Comparison of ENCODE assay signal across 8 cellular contexts in the genomic region with DNA sequence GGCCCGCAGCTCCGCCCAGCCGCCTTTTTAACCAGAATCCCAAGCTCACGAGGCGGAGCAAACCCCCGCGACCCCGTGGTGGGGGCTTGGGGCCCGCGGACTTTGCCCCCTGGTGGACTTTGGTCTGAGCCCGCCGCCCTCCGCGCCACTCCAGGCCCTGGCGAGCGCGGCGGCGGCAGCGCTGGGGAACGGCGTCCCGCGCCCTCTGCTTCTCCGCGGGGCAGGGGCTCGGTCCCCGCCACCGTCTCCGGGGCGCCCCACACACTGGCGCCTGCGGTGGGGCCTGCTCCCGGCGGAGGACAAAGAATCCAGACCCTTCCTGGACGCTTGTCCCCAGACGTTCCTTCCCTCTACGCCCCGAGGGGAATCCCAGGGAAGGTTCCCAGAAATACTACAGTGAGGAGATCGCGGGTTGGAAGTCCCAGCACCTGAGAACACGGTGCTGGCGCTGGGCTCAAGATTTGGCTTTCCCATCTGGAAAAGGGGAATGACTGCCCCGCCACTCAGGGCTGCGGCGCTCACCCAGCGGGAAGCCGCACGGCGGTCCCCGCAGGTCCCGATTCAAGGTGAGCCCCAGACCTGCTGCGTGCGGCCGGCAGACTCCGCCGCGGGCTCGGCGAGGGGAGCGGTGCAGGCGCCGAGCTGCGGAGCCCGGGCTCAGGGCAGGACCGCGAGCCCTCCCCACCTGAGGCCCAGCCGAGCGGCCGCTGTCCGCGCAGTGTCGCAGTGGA. TPM values are rescaled to one million over a fixed set of nuclear protein-coding genes. Genes with fewer than 3 reads are reported as not detected.
DNase-seq lines count a peak whose midpoint lies in the region; ATAC-seq, FAIRE-seq and TF ChIP-seq lines count a peak whose summit lies in the region.

A gene (minus strand): TSS at position 1 of the 731 bp plus-strand sequence. CDS start 47 bp downstream, outside the sequence.

- no peak within 1 kb of the TSS for H3K27ac Mint-ChIP-seq in activated naive CD4-positive, alpha-beta T cell treated with anti-CD3 and anti-CD28 coated beads, Interleukin-2, amount 10 ng/mL, durations not matched to agents 7 days and 5 days
- peak within 1 kb of the TSS; percentile 52 for H3K27ac Mint-ChIP-seq in stimulated activated naive CD8-positive, alpha-beta T cell treated with anti-CD3 and anti-CD28 coated beads, Interleukin-15, Interleukin-2, amounts not matched to agents 100 ng/mL and 50 ng/mL, for 24 hours

- no peak for DNase-seq in activated naive CD4-positive, alpha-beta T cell treated with anti-CD3 and anti-CD28 coated beads, Interleukin-2, amount 10 ng/mL, durations not matched to agents 7 days and 5 days
- DNase-seq in activated naive CD4-positive, alpha-beta T cell treated with Interleukin-2 at 50 U/mL for 16 hours: no peak
- DNase-seq in bronchial epithelial cell (ENCODE audit: low read depth): no peak
- DNase-seq in left colon: peak; percentile 58 to 76
- no peak for DNase-seq in Ammon's horn (ENCODE audit: low spot score)
- DNase-seq in NCI-H2227 treated with DMSO at 0.1 percent for 48 hours (lab: John Stamatoyannopoulos, UW): no peak

- no peak for FAIRE-seq in bronchial epithelial cell (lab: Jason Lieb, UNC)

- H3K4me3 ChIP-seq in bronchial epithelial cell (ENCODE audit: low read depth, low read length): peak within 1 kb of the TSS; percentile 39

- peaks cover 14% of the 10 kb centered on the region for H3K4me1 Mint-ChIP-seq in activated naive CD4-positive, alpha-beta T cell treated with anti-CD3 and anti-CD28 coated beads, Interleukin-2, amount 10 ng/mL, durations not matched to agents 7 days and 5 days
- H3K4me1 Mint-ChIP-seq in stimulated activated naive CD8-positive, alpha-beta T cell treated with anti-CD3 and anti-CD28 coated beads, Interleukin-15, Interleukin-2, amounts not matched to agents 100 ng/mL and 50 ng/mL, for 24 hours (ENCODE audit: low read depth): peaks cover 64% of the 10 kb centered on the region

- no peaks in the 10 kb centered on the region for H3K36me3 ChIP-seq in bronchial epithelial cell (ENCODE audit: control insufficient read depth, insufficient read depth, low read length)

- CTCF ChIA-PET in activated naive CD4-positive, alpha-beta T cell treated with anti-CD3 and anti-CD28 coated beads, Interleukin-2, amount 10 ng/mL, durations not matched to agents 7 days and 5 days (lab: Charles Lee): no interaction called here

- TF ChIP-seq CTCF in bronchial epithelial cell (IDR thresholded peaks at IDR 0.05; ENCODE audit: insufficient read depth, low read length, severe bottlenecking): peak; percentile 11

- no peaks in the 10 kb centered on the region for H3K9me3 Mint-ChIP-seq in activated naive CD4-positive, alpha-beta T cell treated with anti-CD3 and anti-CD28 coated beads, Interleukin-2, amount 10 ng/mL, durations not matched to agents 7 days and 5 days
- no peaks in the 10 kb centered on the region for H3K9me3 Mint-ChIP-seq in stimulated activated naive CD8-positive, alpha-beta T cell treated with anti-CD3 and anti-CD28 coated beads, Interleukin-15, Interleukin-2, amounts not matched to agents 100 ng/mL and 50 ng/mL, for 24 hours

- ATAC-seq in HG03342 (IDR thresholded peaks at IDR 0.05; ENCODE audit: unreplicated experiment) (peak; percentile 27), left colon (peak; percentile 83)

- H3K27me3 ChIP-seq in bronchial epithelial cell (ENCODE audit: control insufficient read depth, insufficient read depth, low read length): no peaks in the 10 kb centered on the region

- H3K36me3 Mint-ChIP-seq in activated naive CD4-positive, alpha-beta T cell treated with anti-CD3 and anti-CD28 coated beads, Interleukin-2, amount 10 ng/mL, durations not matched to agents 7 days and 5 days: peaks cover 1% of the 10 kb centered on the region
- H3K36me3 Mint-ChIP-seq in stimulated activated naive CD8-positive, alpha-beta T cell treated with anti-CD3 and anti-CD28 coated beads, Interleukin-15, Interleukin-2, amounts not matched to agents 100 ng/mL and 50 ng/mL, for 24 hours (ENCODE audit: low read depth): no peaks in the 10 kb centered on the region

- H3K4me3 Mint-ChIP-seq in activated naive CD4-positive, alpha-beta T cell treated with anti-CD3 and anti-CD28 coated beads, Interleukin-2, amount 10 ng/mL, durations not matched to agents 7 days and 5 days: peak within 1 kb of the TSS; percentile 62
- H3K4me3 Mint-ChIP-seq in stimulated activated naive CD8-positive, alpha-beta T cell treated with anti-CD3 and anti-CD28 coated beads, Interleukin-15, Interleukin-2, amounts not matched to agents 100 ng/mL and 50 ng/mL, for 24 hours: peak within 1 kb of the TSS; percentile 83

- H3K27me3 Mint-ChIP-seq in activated naive CD4-positive, alpha-beta T cell treated with anti-CD3 and anti-CD28 coated beads, Interleukin-2, amount 10 ng/mL, durations not matched to agents 7 days and 5 days: peaks cover 64% of the 10 kb centered on the region
- peaks cover 34% of the 10 kb centered on the region for H3K27me3 Mint-ChIP-seq in stimulated activated naive CD8-positive, alpha-beta T cell treated with anti-CD3 and anti-CD28 coated beads, Interleukin-15, Interleukin-2, amounts not matched to agents 100 ng/mL and 50 ng/mL, for 24 hours

- intact Hi-C loops in left colon (cut with DNase I, micrococcal nuclease): no loop called here

RNA-seq across cellular contexts. Expression of the gene that starts here (rescaled TPM):
- 0.38 TPM in 1 of 2 replicates, not detected in the other for total RNA-seq in bronchial epithelial cell
- total RNA-seq in left colon: 10 to 100 TPM; 18.9 to 19.2 TPM

Comparison
In these comparisons a context has a peak if more than half of its experiments do, and no peak if none do; other contexts are left out.
1. RNA of the gene that starts here (total RNA-seq): 18.9 to 19.2 TPM in left colon; 0.38 TPM in bronchial epithelial cell; every median in the first group is over 10 times any median in the second.
2. DNase-seq: peak in left colon (2 of 2); none in activated naive CD4-positive, alpha-beta T cell treated with anti-CD3 and anti-CD28 coated beads, Interleukin-2, amount 10 ng/mL, durations not matched to agents 7 days and 5 days (single experiment), activated naive CD4-positive, alpha-beta T cell treated with Interleukin-2 at 50 U/mL for 16 hours (single experiment), bronchial epithelial cell (single experiment), Ammon's horn (single experiment) and NCI-H2227 treated with DMSO at 0.1 percent for 48 hours (single experiment).